Comparison of ENCODE assay signal across 8 cellular contexts in genomic region chr1:2641381-2642130, GRCh38. TPM values are rescaled to one million over a fixed set of nuclear protein-coding genes. Genes with fewer than 3 reads are reported as not detected.
DNase-seq lines count a peak whose midpoint lies in the region; TF ChIP-seq lines count a peak whose summit lies in the region.

No MANE protein-coding gene starts in this region.

- H3K4me3 ChIP-seq in CD4-positive, alpha-beta memory T cell (ENCODE audit: low read length in 2 of 2) = peak overlapping the region in 1 of 2 donors; percentile 83
- H3K4me3 ChIP-seq in MG63 (peak overlapping the region; percentile 84), dorsolateral prefrontal cortex (peak overlapping the region; percentile 58 to 100 (median 92)), osteoblast (ENCODE audit: insufficient read depth, low read length) (peak overlapping the region; percentile 88)

- H3K36me3 ChIP-seq in CD4-positive, alpha-beta memory T cell (ENCODE audit: insufficient read depth, low read length) = no peaks in the 10 kb centered on the region
- H3K36me3 ChIP-seq in MG63 = no peaks in the 10 kb centered on the region
- H3K36me3 ChIP-seq in osteoblast (ENCODE audit: insufficient read depth, low read length) = no peaks in the 10 kb centered on the region

- peak overlapping the region in 6 of 8 donors; percentile 54 to 94 (median 87) for H3K4me3 Mint-ChIP-seq in CD4-positive, alpha-beta memory T cell

- peaks cover 0 to 3% of the 10 kb centered on the region in 2 donors for H3K36me3 Mint-ChIP-seq in CD4-positive, alpha-beta memory T cell

- POLR2A ChIA-PET in CD4-positive, alpha-beta memory T cell (lab: Charles Lee; ENCODE audit: partially characterized antibody) = interaction anchor here (1.5 kb wide), 1 partner anchor 56 kb away, joined by 6 read pairs; no protein-coding TSS in a partner anchor

- DNase-seq in CD4-positive, alpha-beta memory T cell = no peak
- no peak for DNase-seq in MG63
- DNase-seq in dorsolateral prefrontal cortex = peak in 3 of 10 donors; percentile 19 to 40 (median 27)
- peak; percentile 84 for DNase-seq in osteoblast (ENCODE audit: insufficient read length, low spot score, missing footprints)
- DNase-seq in NCI-H2029 treated with DMSO at 0.1 percent for 48 hours (lab: John Stamatoyannopoulos, UW) = no peak
- no peak for DNase-seq in NCI-H2196 treated with DMSO at 0.1 percent for 48 hours (lab: John Stamatoyannopoulos, UW; ENCODE audit: unreplicated experiment)
- DNase-seq in activated CD4-positive, CD25-positive, alpha-beta regulatory T cell (lab: John Stamatoyannopoulos, UW) = no peak
- DNase-seq in stimulated activated CD8-positive, alpha-beta memory T cell treated with anti-CD3 and anti-CD28 coated beads, Interleukin-4, amount 100 ng/mL, for 48 hours = no peak

- H3K27me3 ChIP-seq in CD4-positive, alpha-beta memory T cell (ENCODE audit: insufficient read depth, low read length) = no peaks in the 10 kb centered on the region
- H3K27me3 ChIP-seq in MG63 (peaks cover 9% of the 10 kb centered on the region; the same call in 1 of the 2 replicates), dorsolateral prefrontal cortex (no peaks in the 10 kb centered on the region), osteoblast (ENCODE audit: insufficient read depth, low read length) (no peaks in the 10 kb centered on the region)

- peak overlapping the region in 1 of 7 donors; percentile 99 for H3K27ac Mint-ChIP-seq in CD4-positive, alpha-beta memory T cell

- peaks cover 16% of the 10 kb centered on the region for H3K4me1 ChIP-seq in CD4-positive, alpha-beta memory T cell (ENCODE audit: insufficient read depth, low read length)
- peaks cover 6% of the 10 kb centered on the region for H3K4me1 ChIP-seq in osteoblast (ENCODE audit: insufficient read depth, low read length)

- TF ChIP-seq CTCF in dorsolateral prefrontal cortex (IDR thresholded peaks at IDR 0.05 in 54 of 56, conservative IDR thresholded peaks at IDR 0.05 in 2 of 56; ENCODE audit: low read depth in 1 of 56, partially characterized antibody in 56 of 56) (no peak), osteoblast (IDR thresholded peaks at IDR 0.05; ENCODE audit: extremely low read depth, low read depth, low read length) (no peak)

- CTCF ChIA-PET in CD4-positive, alpha-beta memory T cell (lab: Charles Lee; ENCODE audit: partially characterized antibody) = no interaction called here

- peaks cover 8% of the 10 kb centered on the region for H3K79me2 ChIP-seq in osteoblast (ENCODE audit: insufficient read depth, low read length)

- H3K4me2 ChIP-seq in osteoblast (ENCODE audit: insufficient read depth, low read length) = peak overlapping the region; percentile 92

- H4K20me1 ChIP-seq in osteoblast (ENCODE audit: insufficient read depth, low read length) = no peaks in the 10 kb centered on the region

- no peaks in the 10 kb centered on the region for H3K9me3 ChIP-seq in CD4-positive, alpha-beta memory T cell (ENCODE audit: control insufficient read depth in 1 of 2, low read length in 2 of 2)
- H3K9me3 ChIP-seq in MG63 = no peaks in the 10 kb centered on the region; the same call in 1 of the 2 replicates
- H3K9me3 ChIP-seq in osteoblast (ENCODE audit: low read depth, low read length) = no peaks in the 10 kb centered on the region

- H3K27me3 Mint-ChIP-seq in CD4-positive, alpha-beta memory T cell = peaks cover 0 to 1% of the 10 kb centered on the region in 2 donors

- peak overlapping the region; percentile 99 for H3K27ac ChIP-seq in CD4-positive, alpha-beta memory T cell (ENCODE audit: low read depth, low read length)
- H3K27ac ChIP-seq in dorsolateral prefrontal cortex (peak overlapping the region in 22 of 59 donors; percentile 21 to 96 (median 85)), osteoblast (ENCODE audit: low read depth, low read length) (no peak overlapping the region)

- H2AFZ ChIP-seq in osteoblast (ENCODE audit: low read length) = no peak overlapping the region

- peaks cover 2 to 21% (median 11%) of the 10 kb centered on the region in 4 donors for H3K4me1 Mint-ChIP-seq in CD4-positive, alpha-beta memory T cell

- intact Hi-C loops in CD4-positive, alpha-beta memory T cell (cut with micrococcal nuclease) = loop anchor here (1.0 to 5.0 kb wide), 2 partner anchors 199 to 509 kb away; no protein-coding TSS in a partner anchor
- intact Hi-C loops in dorsolateral prefrontal cortex (cut with DNase I) = loop anchor here (5.0 to 10.0 kb wide), 3 partner anchors 49 to 227 kb away; partner anchors contain the start of genes PEX10 (in 1 of the 2) and PRXL2B (in 1 of the 2)

- peaks cover 0 to 11% (median 5%) of the 10 kb centered on the region in 8 donors for H3K9me3 Mint-ChIP-seq in CD4-positive, alpha-beta memory T cell

RNA-seq across cellular contexts. Expression of gene MMEL1, which starts 8.7 kb away (rescaled TPM):
- under 1 TPM; 0.67 to 0.90 TPM for total RNA-seq in CD4-positive, alpha-beta memory T cell
- 1 to 10 TPM; 5.5 to 8.1 TPM for polyA plus RNA-seq in CD4-positive, alpha-beta memory T cell
- total RNA-seq in MG63 (2014; rRNA removed; shearing (Covaris generic); ENCODE audit: low replicate concordance) = not detected in 2 replicates
- total RNA-seq in dorsolateral prefrontal cortex (1 to 10 TPM in 86 of 120 experiments, under 1 TPM in 29, not detected in 5; 0.18 to 5.4 (median 1.5) TPM), osteoblast (under 0.01 TPM in 1 of 2 replicates, not detected in the other)

RNA-seq across cellular contexts. Expression of gene PRXL2B, which starts 55.0 kb away (rescaled TPM):
- 10 to 100 TPM; 26.5 to 27.2 TPM for total RNA-seq in CD4-positive, alpha-beta memory T cell
- 10 to 100 TPM; 21.4 to 23.5 TPM for polyA plus RNA-seq in CD4-positive, alpha-beta memory T cell
- total RNA-seq in MG63 (2014; rRNA removed; shearing (Covaris generic); ENCODE audit: low replicate concordance) = 9.6 and 12.3 TPM in 2 replicates
- total RNA-seq in dorsolateral prefrontal cortex (10 to 100 TPM; 24.0 to 76.4 (median 50.5) TPM), osteoblast (8.0 and 9.4 TPM in 2 replicates)
